8 cellular contexts compared by ENCODE assay signal in the genomic region with DNA sequence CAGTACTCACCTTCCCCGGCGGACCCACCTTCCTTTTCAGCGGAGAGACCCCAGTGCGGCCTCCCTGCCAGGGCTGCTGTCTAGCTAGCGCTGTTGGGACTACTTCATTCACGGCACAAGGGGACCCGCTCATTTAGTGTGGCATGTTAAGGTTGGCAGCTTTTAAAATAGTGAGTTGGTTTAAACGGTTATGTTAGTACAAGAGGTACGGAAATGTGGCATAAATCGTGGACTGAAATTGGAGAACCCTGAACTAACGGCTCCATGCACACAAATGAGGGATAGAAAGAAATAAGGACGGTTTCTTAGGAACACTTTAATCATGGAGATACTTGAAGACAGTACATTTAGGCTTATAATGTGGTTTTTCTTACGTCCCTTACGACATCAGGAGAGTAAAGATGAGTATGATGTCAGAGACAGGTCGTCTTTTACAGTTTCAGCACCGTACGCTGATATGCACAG. TPM values are rescaled to one million over a fixed set of nuclear protein-coding genes. Genes with fewer than 3 reads are reported as not detected.
DNase-seq lines count a peak whose midpoint lies in the region; ATAC-seq, FAIRE-seq and TF ChIP-seq lines count a peak whose summit lies in the region.

No MANE protein-coding gene starts in this region.

- H3K27me3 ChIP-seq in K562 (ENCODE audit: control insufficient read depth in 2 of 2, insufficient read depth in 2 of 2, low read length in 2 of 2), result no peaks in the 10 kb centered on the region
- H3K27me3 ChIP-seq in stomach, result no peaks in the 10 kb centered on the region

- H3K36me3 ChIP-seq in K562 (ENCODE audit: control insufficient read depth, insufficient read depth, low read length) (peaks cover 22% of the 10 kb centered on the region), kidney (ENCODE audit: control insufficient read depth in 1 of 2, insufficient read depth in 2 of 2, low read length in 2 of 2) (peaks cover 3 to 9% of the 10 kb centered on the region in 2 donors), stomach (peaks cover under 1 to 15% (median 12%) of the 10 kb centered on the region in 4 donors)

- in situ Hi-C loops in K562 (cut with MboI), result loop anchor here (25.0 kb wide), 1 partner anchor 674 kb away; the partner anchor contains the start of gene SRPRB

- DNase-seq in ELR (ENCODE audit: low read depth) (peak; percentile 52), NCI-H460 (ENCODE audit: extremely low read depth, low read depth) (peak; percentile 6), K562 (ENCODE audit: extremely low read depth in 1 of 4, low spot score in 3 of 4) (peak in 2 of 4 experiments; percentile 12 to 32), kidney (no peak), stomach (no peak), HuH-7 (ENCODE audit: low spot score) (no peak)

- ATAC-seq in GM21619 (IDR thresholded peaks at IDR 0.05; ENCODE audit: unreplicated experiment) (peak; percentile 9), K562 (peak; percentile 36), GM19467 (IDR thresholded peaks at IDR 0.05; ENCODE audit: unreplicated experiment) (no peak)

- H3K4me2 ChIP-seq in K562 (ENCODE audit: insufficient read depth, low read length), result peak overlapping the region; percentile 99

- CTCF ChIA-PET in K562 (lab: Yijun Ruan, JAX; ENCODE audit: low intra/inter-chr PET ratio), result interaction anchor here (0.7 kb wide), 1 partner anchor 176 kb away, joined by 3 read pairs; no protein-coding TSS in a partner anchor

- TF ChIP-seq EP300 in K562 (IDR thresholded peaks at IDR 0.05; ENCODE audit: low read length) (no peak), stomach (IDR thresholded peaks at IDR 0.05) (no peak)

- no peaks in the 10 kb centered on the region for H4K20me1 ChIP-seq in K562 (replicated peaks; ENCODE audit: control insufficient read depth, insufficient read depth, low read length)

- H3K4me1 ChIP-seq in K562 (replicated peaks in 1 of 2; ENCODE audit: control insufficient read depth in 2 of 2, insufficient read depth in 2 of 2, low read length in 2 of 2) (peaks cover 10 to 17% of the 10 kb centered on the region in 2 experiments; a peak in 4 of 5 replicates), kidney (ENCODE audit: control insufficient read depth in 1 of 2, insufficient read depth in 1 of 2, low read depth in 1 of 2, low read length in 2 of 2) (peaks cover 5 to 8% of the 10 kb centered on the region in 2 donors), stomach (peaks cover 26 to 53% (median 44%) of the 10 kb centered on the region in 4 donors)

- H3K9me3 ChIP-seq in K562 (replicated peaks; ENCODE audit: control insufficient read depth, insufficient read depth, low read depth, low read length) (no peaks in the 10 kb centered on the region), kidney (ENCODE audit: control insufficient read depth in 1 of 2, low read length in 2 of 2) (no peaks in the 10 kb centered on the region), stomach (no peaks in the 10 kb centered on the region)

- TF ChIP-seq POLR2A in K562 (conservative IDR thresholded peaks at IDR 0.05) (no peak), stomach (IDR thresholded peaks at IDR 0.05) (no peak)

- no peak for TF ChIP-seq RAD21 in K562 (CRISPR knock-in tag; conservative IDR thresholded peaks at IDR 0.05 in 1 of 2, IDR thresholded peaks at IDR 0.05 in 1 of 2)

- peak overlapping the region; percentile 92 for H3K27ac ChIP-seq in K562 (ENCODE audit: extremely low read depth, low read depth, low read length)
- H3K27ac ChIP-seq in kidney (ENCODE audit: low read depth in 2 of 2, low read length in 2 of 2), result peak overlapping the region; percentile 83 to 97
- H3K27ac ChIP-seq in stomach, result peak overlapping the region; percentile 89 to 98 (median 97)

- H3K79me2 ChIP-seq in K562 (ENCODE audit: control insufficient read depth, insufficient read depth, low read length), result peaks cover 70% of the 10 kb centered on the region

- H3K9ac ChIP-seq in K562 (ENCODE audit: insufficient read depth in 1 of 2, low read depth in 2 of 2, low read length in 2 of 2), result peak overlapping the region; percentile 93 to 99
- peak overlapping the region; percentile 85 for H3K9ac ChIP-seq in kidney (ENCODE audit: low read length in 2 of 2)

- WGBS in K562 (ENCODE audit: insufficient coverage, low coverage, missing lambda C conversion rate), result 2% methylated on average over 17 of the region's 17 CpGs
- WGBS in stomach, 5 donors, result 1 to 2% (median 1%) methylated on average over 13 to 17 of the region's 17 CpGs

- no peak for TF ChIP-seq CTCF in K562 (IDR thresholded peaks at IDR 0.05 in 2 of 3, conservative IDR thresholded peaks at IDR 0.05 in 1 of 3; ENCODE audit: insufficient read depth in 2 of 3, low read depth in 1 of 3, low read length in 3 of 3)
- TF ChIP-seq CTCF in kidney (IDR thresholded peaks at IDR 0.05; ENCODE audit: borderline replicate concordance, extremely low read depth, insufficient read depth), result no peak
- TF ChIP-seq CTCF in stomach (IDR thresholded peaks at IDR 0.05), result no peak

- no TSS peak for BruUV-seq in K562 (replicated peaks; lab: Mats Ljungman, UMichigan)

- FAIRE-seq in K562 (lab: Jason Lieb, UNC) (no peak), kidney (lab: Jason Lieb, UNC) (no peak)

- H3K4me3 ChIP-seq in K562, result peak overlapping the region; percentile 74
- peak overlapping the region; percentile 88 for H3K4me3 ChIP-seq in kidney (ENCODE audit: low read length in 2 of 2)
- H3K4me3 ChIP-seq in stomach, result peak overlapping the region; percentile 68 to 91 (median 74)

- intact Hi-C loops in K562 (cut with micrococcal nuclease), result no loop called here
- intact Hi-C loops in kidney (cut with DNase I), result no loop called here
- intact Hi-C loops in stomach (cut with DNase I; ENCODE audit: low total_unique reads), result no loop called here

- POLR2A ChIA-PET in K562 (lab: Yijun Ruan, JAX), result interaction anchor here (0.6 to 1.1 kb wide), 3 partner anchors 187 to 214 kb away, joined by 3 read pairs; no protein-coding TSS in a partner anchor

- H3K9me1 ChIP-seq in K562 (ENCODE audit: control insufficient read depth, insufficient read depth, low read length), result no peaks in the 10 kb centered on the region

- peak overlapping the region; percentile 95 for H2AFZ ChIP-seq in K562 (ENCODE audit: low read depth, low read length)

TF ChIP-seq in K562, 482 proteins besides CTCF, POLR2A, EP300 and RAD21 (continues in another document):
- no peak for TF ChIP-seq ASH1L (IDR thresholded peaks at IDR 0.05; ENCODE audit: borderline replicate concordance, low read depth, partially characterized antibody)

RNA-seq across cellular contexts. Expression of gene CEP63, which starts 0.8 kb away (rescaled TPM):
- 19.1 and 20.8 TPM in 2 replicates for total RNA-seq in NCI-H460 (2014; rRNA removed; shearing (Covaris generic))
- 7.2 and 29.8 TPM in 2 replicates for polyA plus RNA-seq in NCI-H460 (2014; cell fraction: nucleus; rRNA removed)
- total RNA-seq in K562 (2011; cell fraction: chromatin; rRNA removed; ENCODE audit: low replicate concordance), result 6.8 and 23.9 TPM in 2 replicates
- 5.3 and 7.5 TPM in 2 replicates for total RNA-seq in K562 (2011; cell fraction: nucleolus; rRNA removed)
- total RNA-seq in K562 (2011; cell fraction: nucleoplasm; rRNA removed), result 14.5 and 19.8 TPM in 2 replicates
- total RNA-seq in K562 (2014; rRNA removed) (14.8 and 17.8 TPM in 2 replicates), K562 (2014; rRNA removed; fragmentation: Illumina TruSeq; extraction: Trizol) (10.6 and 13.8 TPM in 2 replicates), K562 (2015; rRNA removed; fragmentation: Illumina TruSeq; extraction: Trizol) (13.2 and 14.2 TPM in 2 replicates), K562 (2021) (6.7 and 7.4 TPM in 2 replicates), kidney (19.6 TPM), stomach (100 to 1,000 TPM in 1 of 5 donors, 10 to 100 TPM in 3, 1 to 10 TPM in 1; 8.1 to 104 (median 47.4) TPM)
- polyA plus RNA-seq in K562 (2011; rRNA removed) (6.6 and 7.4 TPM in 2 replicates), K562 (2014; fragmentation: Illumina TruSeq; extraction: Trizol) (12.1 and 12.9 TPM in 2 replicates), K562 (2014; fragmentation: Nextera tagmentation; extraction: Ambion mirVana) (1 to 10 TPM; 5.1 to 5.6 TPM), K562 (2014; rRNA removed) (9.0 and 11.6 TPM in 2 replicates), kidney (ENCODE audit: insufficient read depth, low read depth, low replicate concordance) (19.2 TPM), stomach (10 to 100 TPM; 12.8 to 16.3 (median 14.7) TPM)
- 3.4 and 3.7 TPM in 2 replicates for polyA plus RNA-seq in K562 (2011; cell fraction: cytosol; rRNA removed)
- 4.2 and 5.0 TPM in 2 replicates for polyA plus RNA-seq in K562 (2011; cell fraction: nucleus; rRNA removed)
- 9.2 and 11.8 TPM in 2 replicates for polyA plus RNA-seq in K562 (2012)
- 9.0 and 12.2 TPM in 2 replicates for polyA minus RNA-seq in K562 (2011; rRNA and poly(A)+ RNA removed)
- polyA minus RNA-seq in K562 (2011; cell fraction: cytosol; rRNA and poly(A)+ RNA removed), result 4.6 and 4.8 TPM in 2 replicates
- 13.2 and 22.9 TPM in 2 replicates for polyA minus RNA-seq in K562 (2011; cell fraction: nucleus; rRNA and poly(A)+ RNA removed)

RNA-seq across cellular contexts. Expression of gene ANAPC13, which starts 0.8 kb away (rescaled TPM):
- 67.6 and 69.1 TPM in 2 replicates for total RNA-seq in NCI-H460 (2014; rRNA removed; shearing (Covaris generic))
- polyA plus RNA-seq in NCI-H460 (2014; cell fraction: nucleus; rRNA removed), result 32.9 and 34.7 TPM in 2 replicates
- total RNA-seq in K562 (2011; cell fraction: chromatin; rRNA removed; ENCODE audit: low replicate concordance), result 11.6 and 26.9 TPM in 2 replicates
- total RNA-seq in K562 (2011; cell fraction: nucleolus; rRNA removed), result 13.7 and 14.3 TPM in 2 replicates
- total RNA-seq in K562 (2011; cell fraction: nucleoplasm; rRNA removed), result 21.5 and 33.0 TPM in 2 replicates
- total RNA-seq in K562 (2014; rRNA removed), result 48.5 and 48.9 TPM in 2 replicates
- total RNA-seq in K562 (2014; rRNA removed; fragmentation: Illumina TruSeq; extraction: Trizol), result 68.5 and 72.8 TPM in 2 replicates
- 54.9 and 55.2 TPM in 2 replicates for total RNA-seq in K562 (2015; rRNA removed; fragmentation: Illumina TruSeq; extraction: Trizol)
- total RNA-seq in K562 (2021), result 49.2 and 53.0 TPM in 2 replicates
- polyA plus RNA-seq in K562 (2011; rRNA removed), result 77.8 and 112 TPM in 2 replicates
- polyA plus RNA-seq in K562 (2011; cell fraction: cytosol; rRNA removed), result 18.9 and 47.3 TPM in 2 replicates
- 16.0 and 26.7 TPM in 2 replicates for polyA plus RNA-seq in K562 (2011; cell fraction: nucleus; rRNA removed)
- polyA plus RNA-seq in K562 (2012), result 55.7 and 76.5 TPM in 2 replicates
- 104 and 126 TPM in 2 replicates for polyA plus RNA-seq in K562 (2014; fragmentation: Illumina TruSeq; extraction: Trizol)
- polyA plus RNA-seq in K562 (2014; fragmentation: Nextera tagmentation; extraction: Ambion mirVana), result 100 to 1,000 TPM; 198 to 238 TPM
- 67.7 and 69.9 TPM in 2 replicates for polyA plus RNA-seq in K562 (2014; rRNA removed)
- polyA minus RNA-seq in K562 (2011; rRNA and poly(A)+ RNA removed), result 64.4 and 69.2 TPM in 2 replicates
- 15.7 and 25.5 TPM in 2 replicates for polyA minus RNA-seq in K562 (2011; cell fraction: cytosol; rRNA and poly(A)+ RNA removed)
- 12.0 and 21.7 TPM in 2 replicates for polyA minus RNA-seq in K562 (2011; cell fraction: nucleus; rRNA and poly(A)+ RNA removed)
- 55.3 TPM for total RNA-seq in kidney
- polyA plus RNA-seq in kidney (ENCODE audit: insufficient read depth, low read depth, low replicate concordance), result 160 TPM
- 10 to 100 TPM in 4 of 5 donors, 1 to 10 TPM in 1; 3.2 to 73.3 (median 29.9) TPM for total RNA-seq in stomach
- 100 to 1,000 TPM in 1 of 3 donors, 10 to 100 TPM in 2; 57.6 to 130 (median 85.4) TPM for polyA plus RNA-seq in stomach

Comparison
In these comparisons a context has a peak if more than half of its experiments do, and no peak if none do; other contexts are left out.
1. DNase-seq: peak in ELR (single experiment) and NCI-H460 (single experiment); none in kidney (single experiment), stomach (single experiment) and HuH-7 (single experiment).
2. Peak in every context shown above with its lines, with median percentiles within 50 percentile points of each other: H3K27ac ChIP-seq and H3K4me3 ChIP-seq.